In the genomic region with DNA sequence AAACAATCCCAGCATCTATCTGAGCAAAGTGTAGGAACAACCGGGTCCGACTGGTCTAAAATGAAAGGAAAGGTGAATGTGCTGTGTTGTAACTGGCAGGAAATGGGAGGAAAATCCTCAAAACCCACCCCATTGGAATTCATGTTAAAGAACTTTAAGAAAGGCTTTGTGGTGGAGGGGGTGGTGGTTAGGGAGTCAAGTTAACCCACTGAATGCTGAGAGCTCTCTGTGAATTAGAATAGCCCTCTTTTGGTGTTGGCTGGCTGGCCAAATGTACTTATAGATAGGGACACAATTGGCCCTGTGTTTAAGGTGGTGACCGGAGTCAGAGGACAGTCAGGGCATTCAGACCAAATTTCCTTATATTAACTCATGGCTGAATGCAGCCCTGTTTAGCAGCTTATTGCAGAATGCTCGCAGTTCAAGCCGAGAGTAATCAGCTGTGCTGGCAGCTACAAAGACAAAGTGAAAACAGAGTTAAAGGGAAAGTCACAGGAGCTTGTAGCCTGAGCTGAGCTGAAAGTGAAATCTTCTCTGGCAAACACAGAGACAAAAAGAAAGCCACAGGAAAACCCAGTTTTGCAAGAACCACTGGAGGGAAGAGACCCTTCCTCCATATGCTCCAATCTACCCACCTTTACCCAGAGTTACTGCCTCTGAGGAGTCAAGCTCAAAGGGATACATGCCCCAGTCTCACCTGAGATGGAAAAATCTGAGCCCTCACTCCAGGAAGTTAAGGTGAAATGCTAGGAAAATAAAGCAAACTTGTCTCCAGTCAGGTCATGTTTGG, we compare ENCODE assay signal across 9 cellular contexts. TPM values are rescaled to one million over a fixed set of nuclear protein-coding genes. Genes with fewer than 3 reads are reported as not detected.
DNase-seq lines count a peak whose midpoint lies in the region; ATAC-seq, FAIRE-seq and TF ChIP-seq lines count a peak whose summit lies in the region.
"Had no signal": no experiment of that assay in that cellular context is flagged by ENCODE, and none has a peak within 500 bp of the region (broad histone marks: within the 10 kb centered on the region; RNA-seq: fewer than 3 reads in every experiment).

No MANE protein-coding gene starts in this region.

- H3K27me3 ChIP-seq in MM.1S (replicated peaks; ENCODE audit: insufficient read depth, low read length) (peaks cover 12% of the 10 kb centered on the region), kidney epithelial cell (ENCODE audit: control insufficient read depth, insufficient read depth, low read length) (no peaks in the 10 kb centered on the region), ascending aorta (no peaks in the 10 kb centered on the region)

- no peaks in the 10 kb centered on the region for H3K9me3 Mint-ChIP-seq in Calu3 (ENCODE audit: low read depth, unreplicated experiment)

- FAIRE-seq in GM12891 (lab: Jason Lieb, UNC) = no peak

- no peaks in the 10 kb centered on the region for H3K27me3 Mint-ChIP-seq in Calu3 (ENCODE audit: unreplicated experiment)

- TF ChIP-seq CTCF in Calu3 (IDR thresholded peaks at IDR 0.05; ENCODE audit: unreplicated experiment) (no peak), MM.1S (IDR thresholded peaks at IDR 0.05; ENCODE audit: low read length) (no peak), kidney epithelial cell (IDR thresholded peaks at IDR 0.05; ENCODE audit: insufficient read depth, low read length, poor library complexity, severe bottlenecking) (no peak), ascending aorta (IDR thresholded peaks at IDR 0.05) (no peak)

- peak; percentile 77 for ATAC-seq in GM21786 (IDR thresholded peaks at IDR 0.05; ENCODE audit: unreplicated experiment)

- H2AFZ ChIP-seq in MM.1S (ENCODE audit: low read length) = no peak overlapping the region

- intact Hi-C loops in Calu3 (cut with micrococcal nuclease; ENCODE audit: unreplicated experiment) (loop anchor here (2.0 to 10.0 kb wide), 3 partner anchors 109 to 1167 kb away; a partner anchor contains a TSS), ascending aorta (cut with DNase I) (no loop called here)

- peaks cover 44% of the 10 kb centered on the region for H3K36me3 Mint-ChIP-seq in Calu3 (ENCODE audit: insufficient read depth, unreplicated experiment)

- peaks cover 24% of the 10 kb centered on the region for H3K4me1 Mint-ChIP-seq in Calu3 (ENCODE audit: low read depth, unreplicated experiment)

- DNase-seq in Calu3 (peak; percentile 52), MM.1S (peak; percentile 50), kidney epithelial cell (ENCODE audit: low read depth) (no peak), putamen (ENCODE audit: low spot score) (no peak), islet precursor cell (no peak), GM12891 (ENCODE audit: insufficient read length, low spot score) (no peak), ascending aorta (ENCODE audit: low spot score in 2 of 2) (no peak)

- CTCF ChIA-PET in Calu3 (lab: Charles Lee) = interaction anchor here (1.0 to 1.1 kb wide), 3 partner anchors 8 to 112 kb away, joined by 3 read pairs; no protein-coding TSS in a partner anchor

- no peaks in the 10 kb centered on the region for H3F3A ChIP-seq in MM.1S (ENCODE audit: insufficient read depth, low read length)

- no peak overlapping the region for H3K4me3 ChIP-seq in MM.1S (ENCODE audit: low read length)
- peak overlapping the region; percentile 12 for H3K4me3 ChIP-seq in kidney epithelial cell (ENCODE audit: low read depth, low read length)
- H3K4me3 ChIP-seq in ascending aorta = no peak overlapping the region

- H3K9me3 ChIP-seq in MM.1S (replicated peaks; ENCODE audit: insufficient read depth, low read length) = no peaks in the 10 kb centered on the region
- no peaks in the 10 kb centered on the region for H3K9me3 ChIP-seq in ascending aorta

- no peaks in the 10 kb centered on the region for H3K36me3 ChIP-seq in MM.1S (replicated peaks; ENCODE audit: insufficient read depth, low read length)
- peaks cover 6% of the 10 kb centered on the region for H3K36me3 ChIP-seq in kidney epithelial cell (ENCODE audit: control insufficient read depth, insufficient read depth, low read length)
- H3K36me3 ChIP-seq in ascending aorta = no peaks in the 10 kb centered on the region

- H3K27ac ChIP-seq in MM.1S (ENCODE audit: low read length) = no peak overlapping the region
- H3K27ac ChIP-seq in ascending aorta = no peak overlapping the region
- H3K27ac ChIP-seq: C4-2B had no signal

- no peak overlapping the region for H3K9ac ChIP-seq in MM.1S (ENCODE audit: low read length)

- no peaks in the 10 kb centered on the region for H3K9me2 ChIP-seq in MM.1S (replicated peaks; ENCODE audit: insufficient read depth, low read length)

- peak overlapping the region; percentile 24 for H3K4me3 Mint-ChIP-seq in Calu3 (ENCODE audit: low read depth, unreplicated experiment)

- H3K79me2 ChIP-seq in MM.1S (ENCODE audit: low read length) = no peaks in the 10 kb centered on the region

- H4K20me1 ChIP-seq in MM.1S (ENCODE audit: insufficient read depth, low read length) = no peaks in the 10 kb centered on the region

- no peak for TF ChIP-seq POLR2A in GM12891 (IDR thresholded peaks at IDR 0.05; ENCODE audit: low read depth, low read length)

- H3K27ac Mint-ChIP-seq in Calu3 (ENCODE audit: unreplicated experiment) = peak overlapping the region; percentile 90

- H3K4me2 ChIP-seq in MM.1S (ENCODE audit: low read depth, low read length) = peak overlapping the region; percentile 6; the same call in 1 of the 2 replicates

- BruUV-seq in Calu3 (replicated peaks; lab: Mats Ljungman, UMichigan) = no TSS peak

- no peaks in the 10 kb centered on the region for H3K4me1 ChIP-seq in MM.1S (ENCODE audit: low read length)
- no peaks in the 10 kb centered on the region for H3K4me1 ChIP-seq in ascending aorta

TF ChIP-seq in GM12891, 5 proteins besides CTCF, POLR2A, EP300 and RAD21:
- TF ChIP-seq TAF1 (IDR thresholded peaks at IDR 0.05; ENCODE audit: low read depth, low read length) (no peak), PAX5 (IDR thresholded peaks at IDR 0.05; ENCODE audit: insufficient read depth, low read length, severe bottlenecking) (no peak), POLR2AphosphoS5 (IDR thresholded peaks at IDR 0.05; ENCODE audit: low read depth, low read length) (no peak), POU2F2 (IDR thresholded peaks at IDR 0.05; ENCODE audit: low read depth, low read length) (no peak), SPI1 (IDR thresholded peaks at IDR 0.05; ENCODE audit: low read depth, low read length) (no peak)

RNA-seq across cellular contexts. Expression of a gene that starts 38.5 kb away (rescaled TPM):
- total RNA-seq in Calu3 (2022) = 16.6 and 25.5 TPM in 2 replicates
- 42.7 and 45.9 TPM in 2 replicates for total RNA-seq in kidney epithelial cell
- not detected for polyA plus RNA-seq in GM12891 (2012; ENCODE audit: low read depth, missing spikeins)
- total RNA-seq in ascending aorta = not detected

Comparison
In these comparisons a context has a peak if more than half of its experiments do, and no peak if none do; other contexts are left out.
1. DNase-seq: peak in Calu3 (single experiment) and MM.1S (single experiment); none in kidney epithelial cell (single experiment), putamen (single experiment), islet precursor cell (single experiment), GM12891 (single experiment) and ascending aorta (0 of 2).
2. RNA of a gene that starts 38.5 kb away (total RNA-seq): 42.7 to 45.9 TPM in kidney epithelial cell and 16.6 to 25.5 TPM in Calu3; not detected in ascending aorta (single experiment); every median in the first group is over 10 times any median in the second.